In the genomic region with DNA sequence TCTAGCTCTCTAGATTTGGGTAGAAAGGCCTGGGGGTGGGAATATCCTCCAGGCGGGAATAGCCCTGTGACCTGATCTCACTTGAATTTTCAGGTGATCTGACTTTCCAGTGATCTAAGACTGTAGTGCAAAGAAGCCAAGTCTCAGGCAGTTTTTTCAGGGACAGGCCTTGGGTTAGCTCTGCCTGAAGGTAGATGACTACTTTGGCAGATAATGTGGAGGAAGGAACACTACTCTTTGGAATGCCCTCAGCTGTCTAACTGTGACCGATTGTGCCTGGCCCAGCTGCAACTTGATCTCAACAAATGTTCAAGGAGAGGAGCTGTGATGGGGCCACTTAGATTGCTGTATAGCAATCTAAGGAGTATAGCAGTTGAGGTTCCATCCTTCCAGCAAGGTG, we compare ENCODE assay signal across 20 cellular contexts.
DNase-seq lines count a peak whose midpoint lies in the region; ATAC-seq and TF ChIP-seq lines count a peak whose summit lies in the region.
"Had no signal": no experiment of that assay in that cellular context is flagged by ENCODE, and none has a peak within 500 bp of the region (broad histone marks: within the 10 kb centered on the region; RNA-seq: fewer than 3 reads in every experiment).

No MANE protein-coding gene starts in this region.

- no peaks in the 10 kb centered on the region for H3K27me3 Mint-ChIP-seq in H9 (ENCODE audit: low read depth)

- no peak overlapping the region for H2BK20ac ChIP-seq in H9 (ENCODE audit: low read depth, low read length, poor library complexity, severe bottlenecking)

- no peak overlapping the region for H2BK120ac ChIP-seq in H9 (ENCODE audit: low read depth, low read length, poor library complexity, severe bottlenecking)

- H3K18ac ChIP-seq in H9 (ENCODE audit: insufficient read length, low read depth, low read length), result no peak overlapping the region

- H3K4me1 Mint-ChIP-seq in H9, result peaks cover 22 to 31% of the 10 kb centered on the region in 2 experiments

- no peak for TF ChIP-seq CTCF in H9 (conservative IDR thresholded peaks at IDR 0.05)
- no peak for TF ChIP-seq CTCF in epithelial cell of esophagus (IDR thresholded peaks at IDR 0.05; ENCODE audit: insufficient read depth, low read depth, low read length, missing control alignments)
- no peak for TF ChIP-seq CTCF in psoas muscle (IDR thresholded peaks at IDR 0.05)
- no peak for TF ChIP-seq CTCF in esophagus squamous epithelium (IDR thresholded peaks at IDR 0.05)

- H3K36me3 ChIP-seq in psoas muscle (ENCODE audit: insufficient read depth in 1 of 2, low read depth in 1 of 2) (no peaks in the 10 kb centered on the region), esophagus squamous epithelium (peaks cover 0 to under 1% (median 0%) of the 10 kb centered on the region in 3 donors)
- H3K36me3 ChIP-seq: breast epithelium, left lung, neutrophil, stomach, transverse colon had no signal

- H3K4me1 ChIP-seq in H9 (ENCODE audit: insufficient read depth, low read length) (peaks cover 4% of the 10 kb centered on the region; the same call in 1 of the 2 replicates), psoas muscle (peaks cover 29% of the 10 kb centered on the region), esophagus squamous epithelium (peaks cover 0 to 25% (median 6%) of the 10 kb centered on the region in 3 donors)
- H3K4me1 ChIP-seq: breast epithelium had no signal

- H3K4ac ChIP-seq in H9 (ENCODE audit: low read depth, low read length), result no peak overlapping the region

- H3K4me3 Mint-ChIP-seq in H9, result no peak overlapping the region
- H3K4me3 Mint-ChIP-seq: CD8-positive, alpha-beta T cell had no signal

- H3K79me2 ChIP-seq in H9 (ENCODE audit: insufficient read depth, low read length), result no peaks in the 10 kb centered on the region

- H2BK5ac ChIP-seq in H9 (ENCODE audit: insufficient read length, low read length), result no peak overlapping the region

- H4K91ac ChIP-seq in H9 (ENCODE audit: insufficient read length, low read depth, low read length), result no peak overlapping the region

- ATAC-seq in psoas muscle (peak; percentile 94 to 96 (median 96)), GM21717 (IDR thresholded peaks at IDR 0.05; ENCODE audit: unreplicated experiment) (no peak)
- ATAC-seq: CD8-positive, alpha-beta T cell; left lung had no signal

- no peaks in the 10 kb centered on the region for H4K20me1 ChIP-seq in H9 (ENCODE audit: control insufficient read depth, insufficient read depth, insufficient read length)

- H2AK5ac ChIP-seq in H9 (ENCODE audit: insufficient read length, low read length), result no peak overlapping the region

- intact Hi-C loops in psoas muscle (cut with DNase I), result loop anchor here (10.0 kb wide), 3 partner anchors 67 to 187 kb away; no protein-coding TSS in a partner anchor
- intact Hi-C loops in esophagus squamous epithelium (cut with DNase I), result no loop called here

- no peak overlapping the region for H3K14ac ChIP-seq in H9 (ENCODE audit: insufficient read depth, low read length)

- no peak overlapping the region for H4K8ac ChIP-seq in H9 (replicated peaks; ENCODE audit: insufficient read length, low read depth, low read length)

- H3K27ac Mint-ChIP-seq in H9, result peak overlapping the region; percentile 51 to 81 (median 70); a peak in 3 of 7 replicates

- no peak for TF ChIP-seq POLR2A in esophagus squamous epithelium (IDR thresholded peaks at IDR 0.05)

- no peak overlapping the region for H3K9ac ChIP-seq in H9 (ENCODE audit: extremely low read depth, insufficient read length, low read length)

- no peak overlapping the region for H2AFZ ChIP-seq in H9 (ENCODE audit: low read length)

- H3K27ac ChIP-seq in H9 (ENCODE audit: insufficient read length, low read depth, low read length) (no peak overlapping the region), psoas muscle (peak overlapping the region; percentile 70), esophagus squamous epithelium (no peak overlapping the region)
- H3K27ac ChIP-seq: breast epithelium, left lung, neutrophil, stomach, transverse colon had no signal

- H3K9me3 ChIP-seq in H9 (ENCODE audit: control insufficient read depth, low read depth, low read length), result no peaks in the 10 kb centered on the region
- no peaks in the 10 kb centered on the region for H3K9me3 ChIP-seq in psoas muscle
- H3K9me3 ChIP-seq in esophagus squamous epithelium, result no peaks in the 10 kb centered on the region
- H3K9me3 ChIP-seq: breast epithelium, left lung, neutrophil, stomach, transverse colon had no signal

- WGBS in H9 (ENCODE audit: extremely low coverage, insufficient read length, low lambda C conversion rate), result no CpG with 5 or more reads among the region's 2 CpGs
- WGBS in psoas muscle, 3 donors, result 24 to 27% (median 25%) methylated on average over 2 of the region's 2 CpGs
- WGBS in esophagus squamous epithelium, 2 donors, result 64 to 69% methylated on average over 2 of the region's 2 CpGs

- no peak overlapping the region for H3K56ac ChIP-seq in H9 (ENCODE audit: insufficient read length, low read depth, low read length)

- no peaks in the 10 kb centered on the region for H3K23me2 ChIP-seq in H9 (ENCODE audit: insufficient read length, low read depth, low read length, poor library complexity, severe bottlenecking)

- H3K4me2 ChIP-seq in H9 (ENCODE audit: insufficient read depth, insufficient read length, low read length), result no peak overlapping the region

- no peak for DNase-seq in H9
- peak; percentile 15 for DNase-seq in NCI-H69 (lab: John Stamatoyannopoulos, UW)
- DNase-seq in epithelial cell of esophagus (ENCODE audit: low read depth), result peak; percentile 22
- DNase-seq in psoas muscle, result peak; percentile 24 to 61
- no peak for DNase-seq in ecto neural progenitor cell (ENCODE audit: low spot score)
- no peak for DNase-seq in esophagus squamous epithelium (lab: John Stamatoyannopoulos, UW)
- DNase-seq: activated CD8-positive, alpha-beta memory T cell treated with anti-CD3 and anti-CD28 coated beads, Interleukin-2, amount 50 U/mL, for 4 hours; CD8-positive, alpha-beta T cell; dermis blood vessel endothelial cell; DMS79; left lung; NCI-H1417 treated with DMSO at 0.1 percent for 48 hours; NCI-H2171 treated with DMSO at 0.1 percent for 48 hours; NCI-H748 treated with DMSO at 0.1 percent for 48 hours; SHP77 treated with DMSO at 0.1 percent for 48 hours; stomach; transverse colon had no signal

- peaks cover 4% of the 10 kb centered on the region for H3K79me1 ChIP-seq in H9 (ENCODE audit: insufficient read depth, low read depth, low read length, poor library complexity, severe bottlenecking)

- H2BK15ac ChIP-seq in H9 (ENCODE audit: low read depth, low read length), result no peak overlapping the region

- no peaks in the 10 kb centered on the region for H3K27me3 ChIP-seq in H9 (ENCODE audit: insufficient read depth, low read length)
- H3K27me3 ChIP-seq in psoas muscle (ENCODE audit: insufficient read depth in 3 of 3, low read length in 2 of 3), result no peaks in the 10 kb centered on the region
- no peaks in the 10 kb centered on the region for H3K27me3 ChIP-seq in esophagus squamous epithelium
- H3K27me3 ChIP-seq: breast epithelium, left lung, neutrophil, stomach, transverse colon had no signal

- no peak overlapping the region for H3K23ac ChIP-seq in H9 (ENCODE audit: insufficient read length, low read depth, low read length)

- H3K9me3 Mint-ChIP-seq in H9, result no peaks in the 10 kb centered on the region
- H3K9me3 Mint-ChIP-seq: CD8-positive, alpha-beta T cell had no signal

- H4K5ac ChIP-seq in H9 (ENCODE audit: insufficient read length, low read depth, low read length), result no peak overlapping the region

- H3K36me3 Mint-ChIP-seq in H9 (ENCODE audit: insufficient read depth in 1 of 3, low read depth in 3 of 3), result no peaks in the 10 kb centered on the region

- no peak overlapping the region for H2BK12ac ChIP-seq in H9 (ENCODE audit: insufficient read length, low read depth, low read length)

- H3K4me3 ChIP-seq in epithelial cell of esophagus (ENCODE audit: low read length) (no peak overlapping the region), psoas muscle (no peak overlapping the region), esophagus squamous epithelium (no peak overlapping the region)
- H3K4me3 ChIP-seq: breast epithelium, left lung, stomach, transverse colon had no signal

- H3T11ph ChIP-seq in H9 (ENCODE audit: low read length), result no peak overlapping the region

Comparison
In these comparisons a context has a peak if more than half of its experiments do, and no peak if none do; other contexts are left out.
1. DNase-seq: peak in NCI-H69 (single experiment), epithelial cell of esophagus (single experiment) and psoas muscle (2 of 2); none in H9 (single experiment), ecto neural progenitor cell (single experiment) and esophagus squamous epithelium (single experiment).